ENCODE assay signal across 8 cellular contexts in genomic region chr7:142853739-142854504, GRCh38. TPM values are rescaled to one million over a fixed set of nuclear protein-coding genes. Genes with fewer than 3 reads are reported as not detected.
DNase-seq lines count a peak whose midpoint lies in the region; ATAC-seq and TF ChIP-seq lines count a peak whose summit lies in the region.

No MANE protein-coding gene starts in this region.

- no peaks in the 10 kb centered on the region for H4K20me1 ChIP-seq in neural progenitor cell (ENCODE audit: low read depth)

- peak overlapping the region; percentile 85 for H3K4me2 ChIP-seq in neural progenitor cell

- no peak for TF ChIP-seq POLR2A in suprapubic skin (IDR thresholded peaks at IDR 0.05)

- no peaks in the 10 kb centered on the region for H3F3A ChIP-seq in neural progenitor cell (ENCODE audit: low read depth)

- H3K27ac Mint-ChIP-seq in activated T-helper 2 cell treated with anti-CD3 and anti-CD28 coated beads, Interferon-gamma antibody, Interleukin-2, Interleukin-4, amounts not matched to agents 10 μg/mL and 5 μg/mL and 100 μg/mL, durations not matched to agents 14 hours and 24 hours and 36 hours = peak overlapping the region; percentile 71
- peak overlapping the region; percentile 79 for H3K27ac Mint-ChIP-seq in neural progenitor cell

- H3K4me3 Mint-ChIP-seq in activated T-helper 2 cell treated with anti-CD3 and anti-CD28 coated beads, Interferon-gamma antibody, Interleukin-2, Interleukin-4, amounts not matched to agents 10 μg/mL and 5 μg/mL and 100 μg/mL, durations not matched to agents 14 hours and 24 hours and 36 hours (ENCODE audit: low read depth) = peak overlapping the region; percentile 89
- H3K4me3 Mint-ChIP-seq in neural progenitor cell = peak overlapping the region; percentile 96

- no peak overlapping the region for H3K9ac ChIP-seq in neural progenitor cell

- H3K4me1 Mint-ChIP-seq in activated T-helper 2 cell treated with anti-CD3 and anti-CD28 coated beads, Interferon-gamma antibody, Interleukin-2, Interleukin-4, amounts not matched to agents 10 μg/mL and 5 μg/mL and 100 μg/mL, durations not matched to agents 14 hours and 24 hours and 36 hours (ENCODE audit: low read depth) = peaks cover 8% of the 10 kb centered on the region
- peaks cover 3% of the 10 kb centered on the region for H3K4me1 Mint-ChIP-seq in neural progenitor cell

- no peak overlapping the region for H3K27ac ChIP-seq in foreskin keratinocyte
- H3K27ac ChIP-seq in neural progenitor cell = no peak overlapping the region
- H3K27ac ChIP-seq in suprapubic skin = peak overlapping the region; percentile 92

- H3K9me3 Mint-ChIP-seq in activated T-helper 2 cell treated with anti-CD3 and anti-CD28 coated beads, Interferon-gamma antibody, Interleukin-2, Interleukin-4, amounts not matched to agents 10 μg/mL and 5 μg/mL and 100 μg/mL, durations not matched to agents 14 hours and 24 hours and 36 hours = no peaks in the 10 kb centered on the region
- H3K9me3 Mint-ChIP-seq in neural progenitor cell = no peaks in the 10 kb centered on the region

- TF ChIP-seq CTCF in foreskin keratinocyte (conservative IDR thresholded peaks at IDR 0.05) (peak; percentile 79), neural progenitor cell (IDR thresholded peaks at IDR 0.05) (peak; percentile 75), suprapubic skin (IDR thresholded peaks at IDR 0.05) (peak; percentile 60 to 78)

- H3K36me3 ChIP-seq in neural progenitor cell = no peaks in the 10 kb centered on the region
- H3K36me3 ChIP-seq in suprapubic skin = no peaks in the 10 kb centered on the region

- H3K79me2 ChIP-seq in neural progenitor cell (ENCODE audit: low read depth) = no peaks in the 10 kb centered on the region

- DNase-seq in COLO829 (ENCODE audit: low spot score) (peak; percentile 79), RPMI7951 (ENCODE audit: low read depth) (peak; percentile 44), foreskin keratinocyte (peak; percentile 40 to 70), neural progenitor cell (ENCODE audit: low spot score) (peak; percentile 93), suprapubic skin (ENCODE audit: low spot score in 2 of 2) (peak; percentile 83 to 85)
- peak; percentile 61 for DNase-seq in activated T-helper 2 cell treated with anti-CD3 and anti-CD28 coated beads, Interferon-gamma antibody, Interleukin-2, Interleukin-4, amounts not matched to agents 10 μg/mL and 5 μg/mL and 100 μg/mL, durations not matched to agents 14 hours and 24 hours and 36 hours (ENCODE audit: low spot score)

- WGBS in suprapubic skin = under 1% methylated on average over 25 of the region's 34 CpGs

- H3K36me3 Mint-ChIP-seq in activated T-helper 2 cell treated with anti-CD3 and anti-CD28 coated beads, Interferon-gamma antibody, Interleukin-2, Interleukin-4, amounts not matched to agents 10 μg/mL and 5 μg/mL and 100 μg/mL, durations not matched to agents 14 hours and 24 hours and 36 hours (ENCODE audit: low read depth) = no peaks in the 10 kb centered on the region
- no peaks in the 10 kb centered on the region for H3K36me3 Mint-ChIP-seq in neural progenitor cell

- intact Hi-C loops in activated T-helper 2 cell treated with anti-CD3 and anti-CD28 coated beads, Interferon-gamma antibody, Interleukin-2, Interleukin-4, amounts not matched to agents 10 μg/mL and 5 μg/mL and 100 μg/mL, durations not matched to agents 14 hours and 24 hours and 36 hours (cut with micrococcal nuclease) = no loop called here

- peak overlapping the region; percentile 86 for H2AFZ ChIP-seq in neural progenitor cell (replicated peaks)

- no peak for TF ChIP-seq EP300 in suprapubic skin (IDR thresholded peaks at IDR 0.05)

- H3K27me3 ChIP-seq in foreskin keratinocyte (peaks cover 31% of the 10 kb centered on the region), neural progenitor cell (peaks cover 14% of the 10 kb centered on the region), suprapubic skin (no peaks in the 10 kb centered on the region)

- H3K9me3 ChIP-seq in neural progenitor cell (ENCODE audit: low read depth) (no peaks in the 10 kb centered on the region), suprapubic skin (no peaks in the 10 kb centered on the region)

- no peaks in the 10 kb centered on the region for H3K4me1 ChIP-seq in foreskin keratinocyte
- H3K4me1 ChIP-seq in neural progenitor cell = peaks cover 4% of the 10 kb centered on the region
- H3K4me1 ChIP-seq in suprapubic skin = peaks cover 38% of the 10 kb centered on the region

- ATAC-seq in GM19452 (IDR thresholded peaks at IDR 0.05; ENCODE audit: unreplicated experiment) = peak; percentile 83
- ATAC-seq in HG03565 (IDR thresholded peaks at IDR 0.05; ENCODE audit: unreplicated experiment) = peak; percentile 71
- ATAC-seq in foreskin keratinocyte = peak; percentile 89

- H3K4me3 ChIP-seq in neural progenitor cell (peak overlapping the region; percentile 65), suprapubic skin (peak overlapping the region; percentile 78)

- peaks cover 31% of the 10 kb centered on the region for H3K27me3 Mint-ChIP-seq in activated T-helper 2 cell treated with anti-CD3 and anti-CD28 coated beads, Interferon-gamma antibody, Interleukin-2, Interleukin-4, amounts not matched to agents 10 μg/mL and 5 μg/mL and 100 μg/mL, durations not matched to agents 14 hours and 24 hours and 36 hours (ENCODE audit: low read depth)
- peaks cover 26% of the 10 kb centered on the region for H3K27me3 Mint-ChIP-seq in neural progenitor cell (ENCODE audit: insufficient read depth, low read depth)

RNA-seq across cellular contexts. Expression of gene EPHB6, which starts 1.0 kb away (rescaled TPM):
- total RNA-seq in RPMI7951 (2014; rRNA removed; shearing (Covaris generic)) = not detected in 2 replicates
- total RNA-seq in activated T-helper 2 cell treated with anti-CD3 and anti-CD28 coated beads, Interferon-gamma antibody, Interleukin-2, Interleukin-4, amounts not matched to agents 10 μg/mL and 5 μg/mL and 100 μg/mL, durations not matched to agents 14 hours and 24 hours and 36 hours = 2.4 and 3.0 TPM in 2 replicates
- total RNA-seq in foreskin keratinocyte = 0.78 and 1.6 TPM in 2 replicates
- 0.87 and 1.5 TPM in 2 replicates for polyA plus RNA-seq in foreskin keratinocyte
- total RNA-seq in neural progenitor cell (ENCODE audit: low replicate concordance) = 4.8 and 14.2 TPM in 2 replicates
- 100 to 1,000 TPM; 207 to 299 (median 258) TPM for total RNA-seq in suprapubic skin

RNA-seq across cellular contexts. Expression of gene TRPV6, which starts 31.6 kb away (rescaled TPM):
- not detected in 2 replicates for total RNA-seq in RPMI7951 (2014; rRNA removed; shearing (Covaris generic))
- total RNA-seq in activated T-helper 2 cell treated with anti-CD3 and anti-CD28 coated beads, Interferon-gamma antibody, Interleukin-2, Interleukin-4, amounts not matched to agents 10 μg/mL and 5 μg/mL and 100 μg/mL, durations not matched to agents 14 hours and 24 hours and 36 hours = 0.07 TPM in 1 of 2 replicates, not detected in the other
- total RNA-seq in foreskin keratinocyte (0.07 and 0.24 TPM in 2 replicates), neural progenitor cell (ENCODE audit: low replicate concordance) (not detected in 2 replicates), suprapubic skin (10 to 100 TPM in 3 of 4 donors, 1 to 10 TPM in 1; 7.5 to 34.8 (median 15.0) TPM)
- 0.09 and 0.17 TPM in 2 replicates for polyA plus RNA-seq in foreskin keratinocyte

Comparison
In these comparisons a context has a peak if more than half of its experiments do, and no peak if none do; other contexts are left out.
1. RNA of gene EPHB6, which starts 1.0 kb away (total RNA-seq): 207 to 299 TPM in suprapubic skin; 4.8 to 14.2 TPM in neural progenitor cell, 2.4 to 3.0 TPM in activated T-helper 2 cell treated with anti-CD3 and anti-CD28 coated beads, Interferon-gamma antibody, Interleukin-2, Interleukin-4, amounts not matched to agents 10 μg/mL and 5 μg/mL and 100 μg/mL, durations not matched to agents 14 hours and 24 hours and 36 hours, 0.78 to 1.6 TPM in foreskin keratinocyte and not detected in RPMI7951; every median in the first group is over 10 times any median in the second.
2. Peak in every context shown above with its lines, with median percentiles within 50 percentile points of each other: DNase-seq, ATAC-seq and CTCF ChIP-seq.